In the genomic region with DNA sequence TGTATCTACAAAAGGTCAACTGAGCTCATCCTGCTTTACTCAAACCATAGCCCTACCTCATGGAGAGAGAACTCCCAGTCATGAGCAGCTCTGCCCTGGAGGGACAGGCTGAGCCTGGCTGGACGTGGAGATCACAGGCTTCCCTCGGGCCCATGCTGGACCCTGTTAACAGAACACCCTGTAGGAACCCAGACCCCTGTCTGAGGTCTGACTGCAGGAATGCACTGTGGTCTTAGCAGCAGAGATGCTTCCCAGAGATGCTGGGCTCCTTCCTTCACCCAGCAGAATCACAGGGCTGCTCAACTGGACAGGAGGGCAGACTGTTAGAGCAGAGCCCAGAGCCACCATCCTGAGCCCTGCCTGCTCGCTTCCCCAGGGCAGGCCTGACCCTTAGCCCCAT, we compare ENCODE assay signal across 1 cellular context.
TF ChIP-seq lines count a peak whose summit lies in the region.

No MANE protein-coding gene starts in this region.

TF ChIP-seq in HepG2, 621 proteins besides CTCF, POLR2A, EP300 and RAD21:
- TF ChIP-seq ZNF432 (CRISPR knock-in tag; IDR thresholded peaks at IDR 0.05; ENCODE audit: borderline replicate concordance), result no peak
- TF ChIP-seq, protein P1, sequence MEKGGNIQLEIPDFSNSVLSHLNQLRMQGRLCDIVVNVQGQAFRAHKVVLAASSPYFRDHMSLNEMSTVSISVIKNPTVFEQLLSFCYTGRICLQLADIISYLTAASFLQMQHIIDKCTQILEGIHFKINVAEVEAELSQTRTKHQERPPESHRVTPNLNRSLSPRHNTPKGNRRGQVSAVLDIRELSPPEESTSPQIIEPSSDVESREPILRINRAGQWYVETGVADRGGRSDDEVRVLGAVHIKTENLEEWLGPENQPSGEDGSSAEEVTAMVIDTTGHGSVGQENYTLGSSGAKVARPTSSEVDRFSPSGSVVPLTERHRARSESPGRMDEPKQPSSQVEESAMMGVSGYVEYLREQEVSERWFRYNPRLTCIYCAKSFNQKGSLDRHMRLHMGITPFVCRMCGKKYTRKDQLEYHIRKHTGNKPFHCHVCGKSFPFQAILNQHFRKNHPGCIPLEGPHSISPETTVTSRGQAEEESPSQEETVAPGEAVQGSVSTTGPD (CRISPR knock-in tag; IDR thresholded peaks at IDR 0.05), result no peak
- no peak for TF ChIP-seq ZNF451 (CRISPR knock-in tag; IDR thresholded peaks at IDR 0.05)
- no peak for TF ChIP-seq ZNF598 (CRISPR knock-in tag; IDR thresholded peaks at IDR 0.05; ENCODE audit: borderline replicate concordance)
- TF ChIP-seq KDM4B (CRISPR knock-in tag; IDR thresholded peaks at IDR 0.05), result no peak
- TF ChIP-seq ZNF101 (CRISPR knock-in tag; IDR thresholded peaks at IDR 0.05; ENCODE audit: borderline replicate concordance, low read depth), result no peak
- TF ChIP-seq, protein P2, sequence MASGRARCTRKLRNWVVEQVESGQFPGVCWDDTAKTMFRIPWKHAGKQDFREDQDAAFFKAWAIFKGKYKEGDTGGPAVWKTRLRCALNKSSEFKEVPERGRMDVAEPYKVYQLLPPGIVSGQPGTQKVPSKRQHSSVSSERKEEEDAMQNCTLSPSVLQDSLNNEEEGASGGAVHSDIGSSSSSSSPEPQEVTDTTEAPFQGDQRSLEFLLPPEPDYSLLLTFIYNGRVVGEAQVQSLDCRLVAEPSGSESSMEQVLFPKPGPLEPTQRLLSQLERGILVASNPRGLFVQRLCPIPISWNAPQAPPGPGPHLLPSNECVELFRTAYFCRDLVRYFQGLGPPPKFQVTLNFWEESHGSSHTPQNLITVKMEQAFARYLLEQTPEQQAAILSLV (CRISPR knock-in tag; IDR thresholded peaks at IDR 0.05; ENCODE audit: borderline replicate concordance), result no peak
- TF ChIP-seq RAD51 (IDR thresholded peaks at IDR 0.05; ENCODE audit: borderline replicate concordance), result no peak
- TF ChIP-seq, protein P3, sequence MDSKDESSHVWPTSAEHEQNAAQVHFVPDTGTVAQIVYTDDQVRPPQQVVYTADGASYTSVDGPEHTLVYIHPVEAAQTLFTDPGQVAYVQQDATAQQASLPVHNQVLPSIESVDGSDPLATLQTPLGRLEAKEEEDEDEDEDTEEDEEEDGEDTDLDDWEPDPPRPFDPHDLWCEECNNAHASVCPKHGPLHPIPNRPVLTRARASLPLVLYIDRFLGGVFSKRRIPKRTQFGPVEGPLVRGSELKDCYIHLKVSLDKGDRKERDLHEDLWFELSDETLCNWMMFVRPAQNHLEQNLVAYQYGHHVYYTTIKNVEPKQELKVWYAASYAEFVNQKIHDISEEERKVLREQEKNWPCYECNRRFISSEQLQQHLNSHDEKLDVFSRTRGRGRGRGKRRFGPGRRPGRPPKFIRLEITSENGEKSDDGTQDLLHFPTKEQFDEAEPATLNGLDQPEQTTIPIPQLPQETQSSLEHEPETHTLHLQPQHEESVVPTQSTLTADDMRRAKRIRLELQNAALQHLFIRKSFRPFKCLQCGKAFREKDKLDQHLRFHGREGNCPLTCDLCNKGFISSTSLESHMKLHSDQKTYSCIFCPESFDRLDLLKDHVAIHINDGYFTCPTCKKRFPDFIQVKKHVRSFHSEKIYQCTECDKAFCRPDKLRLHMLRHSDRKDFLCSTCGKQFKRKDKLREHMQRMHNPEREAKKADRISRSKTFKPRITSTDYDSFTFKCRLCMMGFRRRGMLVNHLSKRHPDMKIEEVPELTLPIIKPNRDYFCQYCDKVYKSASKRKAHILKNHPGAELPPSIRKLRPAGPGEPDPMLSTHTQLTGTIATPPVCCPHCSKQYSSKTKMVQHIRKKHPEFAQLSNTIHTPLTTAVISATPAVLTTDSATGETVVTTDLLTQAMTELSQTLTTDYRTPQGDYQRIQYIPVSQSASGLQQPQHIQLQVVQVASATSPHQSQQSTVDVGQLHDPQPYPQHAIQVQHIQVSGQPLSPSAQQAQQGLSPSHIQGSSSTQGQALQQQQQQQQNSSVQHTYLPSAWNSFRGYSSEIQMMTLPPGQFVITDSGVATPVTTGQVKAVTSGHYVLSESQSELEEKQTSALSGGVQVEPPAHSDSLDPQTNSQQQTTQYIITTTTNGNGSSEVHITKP (CRISPR knock-in tag; IDR thresholded peaks at IDR 0.05; ENCODE audit: low read depth), result no peak
- TF ChIP-seq, protein P4, sequence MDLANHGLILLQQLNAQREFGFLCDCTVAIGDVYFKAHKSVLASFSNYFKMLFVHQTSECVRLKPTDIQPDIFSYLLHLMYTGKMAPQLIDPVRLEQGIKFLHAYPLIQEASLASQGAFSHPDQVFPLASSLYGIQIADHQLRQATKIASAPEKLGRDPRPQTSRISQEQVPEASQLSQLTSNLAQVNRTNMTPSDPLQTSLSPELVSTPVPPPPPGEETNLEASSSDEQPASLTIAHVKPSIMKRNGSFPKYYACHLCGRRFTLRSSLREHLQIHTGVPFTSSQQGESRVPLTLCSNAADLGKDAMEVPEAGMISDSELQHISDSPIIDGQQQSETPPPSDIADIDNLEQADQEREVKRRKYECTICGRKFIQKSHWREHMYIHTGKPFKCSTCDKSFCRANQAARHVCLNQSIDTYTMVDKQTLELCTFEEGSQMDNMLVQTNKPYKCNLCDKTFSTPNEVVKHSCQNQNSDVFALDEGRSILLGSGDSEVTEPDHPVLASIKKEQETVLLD (CRISPR knock-in tag; IDR thresholded peaks at IDR 0.05; ENCODE audit: low read depth), result no peak
- no peak for TF ChIP-seq ZNF644 (CRISPR knock-in tag; IDR thresholded peaks at IDR 0.05; ENCODE audit: low read depth)
- TF ChIP-seq ZNF781 (CRISPR knock-in tag; IDR thresholded peaks at IDR 0.05; ENCODE audit: borderline replicate concordance, not compliant biosample characterization), result no peak
- TF ChIP-seq HOXA7 (CRISPR knock-in tag; IDR thresholded peaks at IDR 0.05), result no peak
- TF ChIP-seq, protein P5, sequence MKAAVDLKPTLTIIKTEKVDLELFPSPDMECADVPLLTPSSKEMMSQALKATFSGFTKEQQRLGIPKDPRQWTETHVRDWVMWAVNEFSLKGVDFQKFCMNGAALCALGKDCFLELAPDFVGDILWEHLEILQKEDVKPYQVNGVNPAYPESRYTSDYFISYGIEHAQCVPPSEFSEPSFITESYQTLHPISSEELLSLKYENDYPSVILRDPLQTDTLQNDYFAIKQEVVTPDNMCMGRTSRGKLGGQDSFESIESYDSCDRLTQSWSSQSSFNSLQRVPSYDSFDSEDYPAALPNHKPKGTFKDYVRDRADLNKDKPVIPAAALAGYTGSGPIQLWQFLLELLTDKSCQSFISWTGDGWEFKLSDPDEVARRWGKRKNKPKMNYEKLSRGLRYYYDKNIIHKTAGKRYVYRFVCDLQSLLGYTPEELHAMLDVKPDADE (CRISPR knock-in tag; IDR thresholded peaks at IDR 0.05), result no peak
- TF ChIP-seq ZNF44 (CRISPR knock-in tag; IDR thresholded peaks at IDR 0.05), result no peak
- TF ChIP-seq TGIF2 (CRISPR knock-in tag; IDR thresholded peaks at IDR 0.05), result no peak
